In the genomic region with DNA sequence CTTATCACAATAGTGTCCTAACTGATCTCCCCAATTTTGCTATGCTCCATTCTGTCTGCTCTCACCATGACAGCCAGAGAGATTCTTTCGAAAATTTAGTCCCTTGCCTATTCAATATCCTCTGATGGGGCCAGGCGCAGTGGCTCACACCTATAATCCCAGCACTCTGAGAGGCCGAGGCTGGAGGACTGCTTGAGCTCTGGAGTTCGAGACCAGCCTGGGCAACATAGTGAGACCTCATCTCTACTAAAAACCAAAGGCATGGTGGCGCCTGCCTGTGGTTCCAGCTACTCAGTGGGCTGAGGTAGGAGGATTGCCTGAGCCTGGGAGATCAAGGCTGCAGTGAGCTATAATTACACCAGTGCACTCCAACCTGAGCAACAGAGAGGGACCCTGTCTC, we compare ENCODE assay signal across 19 cellular contexts. TPM values are rescaled to one million over a fixed set of nuclear protein-coding genes. Genes with fewer than 3 reads are reported as not detected.
A peak's percentile ranks its signal among the peaks of the same experiment; 100 is the strongest.
DNase-seq lines count a peak whose midpoint lies in the region; TF ChIP-seq lines count a peak whose summit lies in the region.
"Had no signal": no experiment of that assay in that cellular context is flagged by ENCODE, and none has a peak within 500 bp of the region (broad histone marks: within the 10 kb centered on the region; RNA-seq: fewer than 3 reads in every experiment).

No MANE protein-coding gene starts in this region.

- TF ChIP-seq CTCF in CD14-positive monocyte (IDR thresholded peaks at IDR 0.05): no peak
- TF ChIP-seq CTCF in Caco-2 (IDR thresholded peaks at IDR 0.05; ENCODE audit: insufficient read depth in 1 of 2, low read depth in 1 of 2, low read length in 1 of 2, severe bottlenecking in 1 of 2, unreplicated experiment in 1 of 2): no peak
- no peak for TF ChIP-seq CTCF in spleen (IDR thresholded peaks at IDR 0.05 in 8 of 11, conservative IDR thresholded peaks at IDR 0.05 in 3 of 11)
- no peak for TF ChIP-seq CTCF in thyroid gland (IDR thresholded peaks at IDR 0.05)

- H3K27ac Mint-ChIP-seq in CD14-positive monocyte (no peak overlapping the region), Caco-2 (ENCODE audit: unreplicated experiment) (peak overlapping the region; percentile 74)
- H3K27ac Mint-ChIP-seq: CD8-positive, alpha-beta T cell had no signal

- 78 to 92% (median 89%) methylated on average over 5 of the region's 5 CpGs for WGBS in spleen, 5 donors
- 95 to 98% methylated on average over 5 of the region's 5 CpGs for WGBS in thyroid gland, 2 donors

- peak; percentile 19 for DNase-seq in CD14-positive monocyte (ENCODE audit: low spot score)
- DNase-seq in Caco-2: no peak
- DNase-seq in posterior vena cava (ENCODE audit: low spot score): peak; percentile 26
- peak; percentile 51 for DNase-seq in spleen
- DNase-seq in DMS114 treated with DMSO at 0.1 percent for 48 hours (lab: John Stamatoyannopoulos, UW; ENCODE audit: unreplicated experiment): no peak
- DNase-seq in thyroid gland: no peak
- DNase-seq: C1 segment of cervical spinal cord; Calu3; CD4-positive, CD25-positive, alpha-beta regulatory T cell; CD8-positive, alpha-beta T cell; DMS153; DND-41; GM23248; H7; HCEC 1CT had no signal

- POLR2A ChIA-PET in Caco-2 (lab: Charles Lee): no interaction called here

- no peak overlapping the region for H3K4me3 Mint-ChIP-seq in CD14-positive monocyte
- no peak overlapping the region for H3K4me3 Mint-ChIP-seq in Caco-2 (ENCODE audit: unreplicated experiment)
- H3K4me3 Mint-ChIP-seq: CD4-positive, CD25-positive, alpha-beta regulatory T cell; CD8-positive, alpha-beta T cell had no signal

- H3K4me3 ChIP-seq in Caco-2 (ENCODE audit: low read depth, low read length) (no peak overlapping the region), spleen (no peak overlapping the region), thyroid gland (replicated peaks in 1 of 3) (no peak overlapping the region)
- H3K4me3 ChIP-seq: GM23248 had no signal

- H3K36me3 Mint-ChIP-seq in CD14-positive monocyte (no peaks in the 10 kb centered on the region), Caco-2 (ENCODE audit: insufficient read depth, unreplicated experiment) (peaks cover 7% of the 10 kb centered on the region)
- H3K36me3 Mint-ChIP-seq: CD4-positive, CD25-positive, alpha-beta regulatory T cell; CD8-positive, alpha-beta T cell had no signal

- BruUV-seq in Caco-2 (replicated peaks; lab: Mats Ljungman, UMichigan): no TSS peak

- H3K9me3 Mint-ChIP-seq in CD14-positive monocyte (no peaks in the 10 kb centered on the region), Caco-2 (ENCODE audit: unreplicated experiment) (no peaks in the 10 kb centered on the region)

- no peaks in the 10 kb centered on the region for H3K4me1 Mint-ChIP-seq in CD14-positive monocyte
- H3K4me1 Mint-ChIP-seq in Caco-2 (ENCODE audit: low read depth, unreplicated experiment): peaks cover 6% of the 10 kb centered on the region

- H3K36me3 ChIP-seq in Caco-2 (ENCODE audit: control insufficient read depth, insufficient read depth, low read length) (no peaks in the 10 kb centered on the region), spleen (no peaks in the 10 kb centered on the region), thyroid gland (no peaks in the 10 kb centered on the region)

- H3K27ac ChIP-seq in spleen (no peak overlapping the region), thyroid gland (no peak overlapping the region)
- H3K27ac ChIP-seq: GM23248 had no signal

- intact Hi-C loops in CD14-positive monocyte (cut with micrococcal nuclease): no loop called here
- intact Hi-C loops in Caco-2 (cut with micrococcal nuclease; ENCODE audit: unreplicated experiment): no loop called here
- intact Hi-C loops in posterior vena cava (cut with DNase I): no loop called here
- intact Hi-C loops in spleen (cut with DNase I; ENCODE audit: low total_unique reads): no loop called here
- intact Hi-C loops in thyroid gland (cut with DNase I): no loop called here

- H3K27me3 Mint-ChIP-seq in CD14-positive monocyte (ENCODE audit: low read depth in 3 of 3): peaks cover 4 to 10% (median 9%) of the 10 kb centered on the region in 3 donors
- no peaks in the 10 kb centered on the region for H3K27me3 Mint-ChIP-seq in Caco-2 (ENCODE audit: insufficient read depth, unreplicated experiment)

- CTCF ChIA-PET in Caco-2 (lab: Charles Lee): no interaction called here

- H3K9me3 ChIP-seq in Caco-2: peaks cover 7% of the 10 kb centered on the region; the same call in 1 of the 2 replicates
- peaks cover 0 to 8% (median 0%) of the 10 kb centered on the region in 8 donors for H3K9me3 ChIP-seq in spleen
- H3K9me3 ChIP-seq in thyroid gland: no peaks in the 10 kb centered on the region

- H3K4me1 ChIP-seq in Caco-2 (no peaks in the 10 kb centered on the region), spleen (no peaks in the 10 kb centered on the region), thyroid gland (no peaks in the 10 kb centered on the region)

- TF ChIP-seq POLR2A in spleen (IDR thresholded peaks at IDR 0.05) (no peak), thyroid gland (IDR thresholded peaks at IDR 0.05) (no peak)

- no peaks in the 10 kb centered on the region for H3K27me3 ChIP-seq in Caco-2 (replicated peaks; ENCODE audit: control insufficient read depth, insufficient read depth, low read length)
- H3K27me3 ChIP-seq in spleen (replicated peaks in 1 of 7): peaks cover 0 to 51% (median 0%) of the 10 kb centered on the region in 7 donors
- H3K27me3 ChIP-seq in thyroid gland: no peaks in the 10 kb centered on the region

RNA-seq across cellular contexts. Expression of a gene that starts 16.1 kb away (rescaled TPM):
- polyA plus RNA-seq in CD14-positive monocyte (1 to 10 TPM in 1 of 2 donors, not detected in 1; 1.4 TPM), spleen (1 to 10 TPM in 1 of 3 donors, under 1 TPM in 2; 0.22 to 8.3 (median 0.41) TPM)
- total RNA-seq in Caco-2 (2022) (3.8 and 6.1 TPM in 2 replicates), posterior vena cava (1 to 10 TPM in 1 of 2 donors, under 1 TPM in 1; 0.76 to 1.0 TPM), spleen (10 to 100 TPM in 1 of 7 donors, 1 to 10 TPM in 5, under 1 TPM in 1; 0.76 to 11.0 (median 4.0) TPM), thyroid gland (1 to 10 TPM in 1 of 4 donors, under 1 TPM in 1, not detected in 2; 0.83 to 3.0 TPM)
- total RNA-seq: A673; CD8-positive, alpha-beta T cell; GM23248; H1; H7 had no signal
- polyA plus RNA-seq: BJ; CD4-positive, CD25-positive, alpha-beta regulatory T cell; GM23248 had no signal

RNA-seq across cellular contexts. Expression of a gene that starts 26.1 kb away (rescaled TPM):
- polyA plus RNA-seq in CD14-positive monocyte: under 1 TPM in 1 of 2 donors, not detected in 1; 0.50 TPM
- total RNA-seq in Caco-2 (2022): 12.2 and 15.2 TPM in 2 replicates
- total RNA-seq in posterior vena cava: 1 to 10 TPM; 5.3 to 8.7 TPM
- 10 to 100 TPM; 12.9 to 24.5 (median 16.0) TPM for total RNA-seq in spleen
- 10 to 100 TPM in 1 of 3 donors, 1 to 10 TPM in 2; 2.9 to 12.1 (median 4.4) TPM for polyA plus RNA-seq in spleen
- total RNA-seq in thyroid gland: 10 to 100 TPM in 3 of 4 donors, 1 to 10 TPM in 1; 3.9 to 14.9 (median 12.8) TPM
- total RNA-seq: A172; Calu3; CD8-positive, alpha-beta T cell; GM23248 had no signal
- polyA plus RNA-seq: BJ; CD4-positive, CD25-positive, alpha-beta regulatory T cell; GM23248 had no signal

Comparison
In these comparisons a context has a peak if more than half of its experiments do, and no peak if none do; other contexts are left out.
1. DNase-seq: peak in CD14-positive monocyte (single experiment), posterior vena cava (single experiment) and spleen (single experiment); none in Caco-2 (0 of 2), DMS114 treated with DMSO at 0.1 percent for 48 hours (single experiment) and thyroid gland (0 of 2).